In genomic region chr15:22137572-22137971, GRCh38 we compare ENCODE assay signal across 7 cellular contexts. TPM values are rescaled to one million over a fixed set of nuclear protein-coding genes. Genes with fewer than 3 reads are reported as not detected.
"Had no signal": no experiment of that assay in that cellular context is flagged by ENCODE, and none has a peak within 500 bp of the region (broad histone marks: within the 10 kb centered on the region; RNA-seq: fewer than 3 reads in every experiment).

No MANE protein-coding gene starts in this region.

RNA-seq across cellular contexts. Expression of gene OR4M2, which starts 57.2 kb away (rescaled TPM):
- total RNA-seq: GM23248, GM23338, H1, H4, H7, H9, HFFc6 had no signal
- polyA plus RNA-seq: GM23248, GM23338, H1 had no signal
